3 cellular contexts compared by ENCODE assay signal in the genomic region with DNA sequence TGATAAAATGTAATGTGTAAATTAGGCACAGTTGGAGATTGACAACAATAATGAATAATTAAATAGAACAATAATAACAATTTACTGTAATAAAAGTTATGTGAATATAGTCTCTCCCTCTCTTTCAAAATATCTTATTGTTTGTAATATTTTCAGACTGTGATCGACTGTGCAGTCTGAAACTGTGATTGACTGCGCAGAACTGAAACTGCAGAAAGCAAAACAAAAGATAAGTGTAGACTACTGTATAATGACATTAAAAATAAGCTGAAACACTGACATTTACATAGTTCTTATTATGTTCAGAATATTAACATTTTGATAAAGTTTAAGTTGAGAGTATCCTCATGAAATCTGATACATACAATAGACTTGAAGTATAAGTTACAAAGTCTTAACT.
"Had no signal": no experiment of that assay in that cellular context is flagged by ENCODE, and none has a peak within 500 bp of the region (broad histone marks: within the 10 kb centered on the region; RNA-seq: fewer than 3 reads in every experiment).

No MANE protein-coding gene starts in this region.

- DNase-seq: GDM1, GF-D8 had no signal

- ATAC-seq: GM12878 had no signal

- H3K4me3 ChIP-seq: GM12878 had no signal
